ENCODE assay signal across 1 cellular context in the genomic region with DNA sequence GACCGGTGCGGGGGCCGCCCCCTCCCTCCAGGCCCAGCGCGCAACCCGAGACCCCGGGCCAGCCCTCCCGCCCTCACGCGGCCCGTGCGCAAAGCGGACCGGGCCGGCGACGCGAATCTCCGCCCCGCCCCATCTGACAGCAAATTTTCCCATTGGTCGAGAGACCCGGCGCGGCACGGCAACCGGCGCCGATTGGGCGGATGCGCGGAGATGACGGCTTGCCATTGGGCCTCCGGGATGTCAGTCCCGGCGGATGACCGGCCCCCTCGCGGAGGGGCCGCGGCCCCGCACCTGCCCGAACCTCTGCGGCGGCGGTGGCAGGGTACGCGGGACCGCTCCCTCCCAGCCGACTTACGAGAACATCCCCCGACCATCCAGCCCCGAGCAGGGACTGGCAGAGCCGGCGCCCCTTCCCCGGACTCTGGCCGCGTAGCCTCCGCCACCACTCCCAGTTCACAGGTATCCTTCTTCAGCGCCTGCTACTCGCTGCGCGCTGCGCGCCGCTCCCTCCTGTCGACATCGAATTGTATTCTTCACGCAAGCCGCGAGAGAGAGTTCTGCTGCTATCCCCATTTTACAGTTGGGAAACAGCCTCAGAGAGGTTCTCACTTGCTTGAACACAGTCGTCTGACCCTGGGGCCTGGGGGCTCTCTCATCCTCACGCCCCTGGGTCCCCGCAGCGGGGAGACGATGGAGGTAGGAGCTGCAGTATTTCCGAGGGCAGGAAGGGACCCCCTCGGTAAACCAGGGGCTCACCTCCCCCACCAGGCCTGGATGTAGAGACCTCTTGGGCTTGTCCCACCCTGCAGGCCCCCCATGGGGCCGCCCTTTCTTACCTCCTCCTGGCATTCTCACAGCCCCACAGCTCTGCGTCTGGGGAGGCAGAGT.
TF ChIP-seq lines count a peak whose summit lies in the region.

Gene ARVCF, minus strand, starts transcription at position 90 of the 888 bp plus-strand sequence. CDS start 26,029 bp downstream, outside the sequence.

TF ChIP-seq in K562, 482 proteins besides CTCF, POLR2A, EP300 and RAD21 (continued from another document and continues in another):
- peak; percentile 56 for TF ChIP-seq HCFC1 (IDR thresholded peaks at IDR 0.05; ENCODE audit: low read depth, low read length)
- TF ChIP-seq, protein P1, sequence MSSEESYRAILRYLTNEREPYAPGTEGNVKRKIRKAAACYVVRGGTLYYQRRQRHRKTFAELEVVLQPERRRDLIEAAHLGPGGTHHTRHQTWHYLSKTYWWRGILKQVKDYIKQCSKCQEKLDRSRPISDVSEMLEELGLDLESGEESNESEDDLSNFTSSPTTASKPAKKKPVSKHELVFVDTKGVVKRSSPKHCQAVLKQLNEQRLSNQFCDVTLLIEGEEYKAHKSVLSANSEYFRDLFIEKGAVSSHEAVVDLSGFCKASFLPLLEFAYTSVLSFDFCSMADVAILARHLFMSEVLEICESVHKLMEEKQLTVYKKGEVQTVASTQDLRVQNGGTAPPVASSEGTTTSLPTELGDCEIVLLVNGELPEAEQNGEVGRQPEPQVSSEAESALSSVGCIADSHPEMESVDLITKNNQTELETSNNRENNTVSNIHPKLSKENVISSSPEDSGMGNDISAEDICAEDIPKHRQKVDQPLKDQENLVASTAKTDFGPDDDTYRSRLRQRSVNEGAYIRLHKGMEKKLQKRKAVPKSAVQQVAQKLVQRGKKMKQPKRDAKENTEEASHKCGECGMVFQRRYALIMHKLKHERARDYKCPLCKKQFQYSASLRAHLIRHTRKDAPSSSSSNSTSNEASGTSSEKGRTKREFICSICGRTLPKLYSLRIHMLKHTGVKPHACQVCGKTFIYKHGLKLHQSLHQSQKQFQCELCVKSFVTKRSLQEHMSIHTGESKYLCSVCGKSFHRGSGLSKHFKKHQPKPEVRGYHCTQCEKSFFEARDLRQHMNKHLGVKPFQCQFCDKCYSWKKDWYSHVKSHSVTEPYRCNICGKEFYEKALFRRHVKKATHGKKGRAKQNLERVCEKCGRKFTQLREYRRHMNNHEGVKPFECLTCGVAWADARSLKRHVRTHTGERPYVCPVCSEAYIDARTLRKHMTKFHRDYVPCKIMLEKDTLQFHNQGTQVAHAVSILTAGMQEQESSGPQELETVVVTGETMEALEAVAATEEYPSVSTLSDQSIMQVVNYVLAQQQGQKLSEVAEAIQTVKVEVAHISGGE (CRISPR knock-in tag; IDR thresholded peaks at IDR 0.05), result no peak
- TF ChIP-seq ZNF212 (CRISPR knock-in tag; IDR thresholded peaks at IDR 0.05), result 0 out of 2 replicates have a peak, but pooled peaks have one; percentile 73
- no peak for TF ChIP-seq ZNF431 (CRISPR knock-in tag; IDR thresholded peaks at IDR 0.05)
- TF ChIP-seq ZNF124 (CRISPR knock-in tag; IDR thresholded peaks at IDR 0.05), result no peak
- TF ChIP-seq, protein P2, sequence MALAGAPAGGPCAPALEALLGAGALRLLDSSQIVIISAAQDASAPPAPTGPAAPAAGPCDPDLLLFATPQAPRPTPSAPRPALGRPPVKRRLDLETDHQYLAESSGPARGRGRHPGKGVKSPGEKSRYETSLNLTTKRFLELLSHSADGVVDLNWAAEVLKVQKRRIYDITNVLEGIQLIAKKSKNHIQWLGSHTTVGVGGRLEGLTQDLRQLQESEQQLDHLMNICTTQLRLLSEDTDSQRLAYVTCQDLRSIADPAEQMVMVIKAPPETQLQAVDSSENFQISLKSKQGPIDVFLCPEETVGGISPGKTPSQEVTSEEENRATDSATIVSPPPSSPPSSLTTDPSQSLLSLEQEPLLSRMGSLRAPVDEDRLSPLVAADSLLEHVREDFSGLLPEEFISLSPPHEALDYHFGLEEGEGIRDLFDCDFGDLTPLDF (CRISPR knock-in tag; IDR thresholded peaks at IDR 0.05), result no peak; the same call in 1 of the 2 replicates
- TF ChIP-seq TSC22D4 (tag; IDR thresholded peaks at IDR 0.05), result no peak
- no peak for TF ChIP-seq HDAC3 (IDR thresholded peaks at IDR 0.05; ENCODE audit: borderline replicate concordance, partially characterized antibody)
- TF ChIP-seq GATAD2B (IDR thresholded peaks at IDR 0.05; ENCODE audit: borderline replicate concordance), result no peak
- 0 out of 2 replicates have a peak, but pooled peaks have one; percentile 87 for TF ChIP-seq RBM14 (IDR thresholded peaks at IDR 0.05; ENCODE audit: borderline replicate concordance, insufficient read depth, low read depth, low read length)
- TF ChIP-seq RBFOX2 (IDR thresholded peaks at IDR 0.05; ENCODE audit: low read depth, low read length), result no peak
- TF ChIP-seq SIRT6 (IDR thresholded peaks at IDR 0.05; ENCODE audit: low read depth, low read length), result no peak
- TF ChIP-seq ZNF174 (CRISPR knock-in tag; IDR thresholded peaks at IDR 0.05), result no peak
- peak; percentile 14 for TF ChIP-seq SMARCB1 (IDR thresholded peaks at IDR 0.05; ENCODE audit: insufficient read length, low read depth)
- TF ChIP-seq TCF7 (IDR thresholded peaks at IDR 0.05; ENCODE audit: borderline replicate concordance), result no peak
- TF ChIP-seq, protein P3, sequence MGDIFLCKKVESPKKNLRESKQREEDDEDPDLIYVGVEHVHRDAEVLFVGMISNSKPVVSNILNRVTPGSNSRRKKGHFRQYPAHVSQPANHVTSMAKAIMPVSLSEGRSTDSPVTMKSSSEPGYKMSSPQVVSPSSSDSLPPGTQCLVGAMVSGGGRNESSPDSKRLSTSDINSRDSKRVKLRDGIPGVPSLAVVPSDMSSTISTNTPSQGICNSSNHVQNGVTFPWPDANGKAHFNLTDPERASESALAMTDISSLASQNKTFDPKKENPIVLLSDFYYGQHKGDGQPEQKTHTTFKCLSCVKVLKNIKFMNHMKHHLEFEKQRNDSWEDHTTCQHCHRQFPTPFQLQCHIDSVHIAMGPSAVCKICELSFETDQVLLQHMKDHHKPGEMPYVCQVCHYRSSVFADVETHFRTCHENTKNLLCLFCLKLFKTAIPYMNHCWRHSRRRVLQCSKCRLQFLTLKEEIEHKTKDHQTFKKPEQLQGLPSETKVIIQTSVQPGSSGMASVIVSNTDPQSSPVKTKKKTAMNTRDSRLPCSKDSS (IDR thresholded peaks at IDR 0.05; ENCODE audit: low read depth, partially characterized antibody), result no peak
- TF ChIP-seq MCM2 (IDR thresholded peaks at IDR 0.05; ENCODE audit: low read depth), result no peak
- peak; percentile 43; the same call in 1 of the 2 replicates for TF ChIP-seq JUN (IDR thresholded peaks at IDR 0.05; ENCODE audit: borderline replicate concordance, low read depth, low read length)
- no peak for TF ChIP-seq JUN (CRISPR knock-in tag; IDR thresholded peaks at IDR 0.05; ENCODE audit: borderline replicate concordance)
- peak; percentile 32 for TF ChIP-seq ZNF384 (IDR thresholded peaks at IDR 0.05; ENCODE audit: low read depth, low read length)
- TF ChIP-seq SREBF1 (IDR thresholded peaks at IDR 0.05; ENCODE audit: borderline replicate concordance, low read depth, low read length), result no peak; the same call in none of the 2 replicates
- TF ChIP-seq ZNF512 (tag; IDR thresholded peaks at IDR 0.05), result no peak
- TF ChIP-seq, protein P4, sequence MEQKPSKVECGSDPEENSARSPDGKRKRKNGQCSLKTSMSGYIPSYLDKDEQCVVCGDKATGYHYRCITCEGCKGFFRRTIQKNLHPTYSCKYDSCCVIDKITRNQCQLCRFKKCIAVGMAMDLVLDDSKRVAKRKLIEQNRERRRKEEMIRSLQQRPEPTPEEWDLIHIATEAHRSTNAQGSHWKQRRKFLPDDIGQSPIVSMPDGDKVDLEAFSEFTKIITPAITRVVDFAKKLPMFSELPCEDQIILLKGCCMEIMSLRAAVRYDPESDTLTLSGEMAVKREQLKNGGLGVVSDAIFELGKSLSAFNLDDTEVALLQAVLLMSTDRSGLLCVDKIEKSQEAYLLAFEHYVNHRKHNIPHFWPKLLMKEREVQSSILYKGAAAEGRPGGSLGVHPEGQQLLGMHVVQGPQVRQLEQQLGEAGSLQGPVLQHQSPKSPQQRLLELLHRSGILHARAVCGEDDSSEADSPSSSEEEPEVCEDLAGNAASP (IDR thresholded peaks at IDR 0.05), result no peak
- TF ChIP-seq, protein P5, sequence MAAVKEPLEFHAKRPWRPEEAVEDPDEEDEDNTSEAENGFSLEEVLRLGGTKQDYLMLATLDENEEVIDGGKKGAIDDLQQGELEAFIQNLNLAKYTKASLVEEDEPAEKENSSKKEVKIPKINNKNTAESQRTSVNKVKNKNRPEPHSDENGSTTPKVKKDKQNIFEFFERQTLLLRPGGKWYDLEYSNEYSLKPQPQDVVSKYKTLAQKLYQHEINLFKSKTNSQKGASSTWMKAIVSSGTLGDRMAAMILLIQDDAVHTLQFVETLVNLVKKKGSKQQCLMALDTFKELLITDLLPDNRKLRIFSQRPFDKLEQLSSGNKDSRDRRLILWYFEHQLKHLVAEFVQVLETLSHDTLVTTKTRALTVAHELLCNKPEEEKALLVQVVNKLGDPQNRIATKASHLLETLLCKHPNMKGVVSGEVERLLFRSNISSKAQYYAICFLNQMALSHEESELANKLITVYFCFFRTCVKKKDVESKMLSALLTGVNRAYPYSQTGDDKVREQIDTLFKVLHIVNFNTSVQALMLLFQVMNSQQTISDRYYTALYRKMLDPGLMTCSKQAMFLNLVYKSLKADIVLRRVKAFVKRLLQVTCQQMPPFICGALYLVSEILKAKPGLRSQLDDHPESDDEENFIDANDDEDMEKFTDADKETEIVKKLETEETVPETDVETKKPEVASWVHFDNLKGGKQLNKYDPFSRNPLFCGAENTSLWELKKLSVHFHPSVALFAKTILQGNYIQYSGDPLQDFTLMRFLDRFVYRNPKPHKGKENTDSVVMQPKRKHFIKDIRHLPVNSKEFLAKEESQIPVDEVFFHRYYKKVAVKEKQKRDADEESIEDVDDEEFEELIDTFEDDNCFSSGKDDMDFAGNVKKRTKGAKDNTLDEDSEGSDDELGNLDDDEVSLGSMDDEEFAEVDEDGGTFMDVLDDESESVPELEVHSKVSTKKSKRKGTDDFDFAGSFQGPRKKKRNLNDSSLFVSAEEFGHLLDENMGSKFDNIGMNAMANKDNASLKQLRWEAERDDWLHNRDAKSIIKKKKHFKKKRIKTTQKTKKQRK (IDR thresholded peaks at IDR 0.05; ENCODE audit: borderline replicate concordance, low read depth, low read length), result peak; percentile 90; the same call in 1 of the 2 replicates
- TF ChIP-seq ZKSCAN8 (CRISPR knock-in tag; IDR thresholded peaks at IDR 0.05), result no peak
- TF ChIP-seq ZNF764 (CRISPR knock-in tag; IDR thresholded peaks at IDR 0.05; ENCODE audit: low read depth), result peak; percentile 59
- TF ChIP-seq ASH1L (IDR thresholded peaks at IDR 0.05; ENCODE audit: borderline replicate concordance, low read depth, partially characterized antibody), result no peak
- TF ChIP-seq ARID1B (IDR thresholded peaks at IDR 0.05), result no peak
- no peak for TF ChIP-seq ZNF311 (CRISPR knock-in tag; IDR thresholded peaks at IDR 0.05)
- no peak for TF ChIP-seq POLR2B (IDR thresholded peaks at IDR 0.05; ENCODE audit: low read depth, partially characterized antibody)
- no peak for TF ChIP-seq ILF3 (IDR thresholded peaks at IDR 0.05; ENCODE audit: borderline replicate concordance)
- TF ChIP-seq, protein P6, sequence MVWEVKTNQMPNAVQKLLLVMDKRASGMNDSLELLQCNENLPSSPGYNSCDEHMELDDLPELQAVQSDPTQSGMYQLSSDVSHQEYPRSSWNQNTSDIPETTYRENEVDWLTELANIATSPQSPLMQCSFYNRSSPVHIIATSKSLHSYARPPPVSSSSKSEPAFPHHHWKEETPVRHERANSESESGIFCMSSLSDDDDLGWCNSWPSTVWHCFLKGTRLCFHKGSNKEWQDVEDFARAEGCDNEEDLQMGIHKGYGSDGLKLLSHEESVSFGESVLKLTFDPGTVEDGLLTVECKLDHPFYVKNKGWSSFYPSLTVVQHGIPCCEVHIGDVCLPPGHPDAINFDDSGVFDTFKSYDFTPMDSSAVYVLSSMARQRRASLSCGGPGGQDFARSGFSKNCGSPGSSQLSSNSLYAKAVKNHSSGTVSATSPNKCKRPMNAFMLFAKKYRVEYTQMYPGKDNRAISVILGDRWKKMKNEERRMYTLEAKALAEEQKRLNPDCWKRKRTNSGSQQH (CRISPR knock-in tag; IDR thresholded peaks at IDR 0.05), result 0 out of 2 replicates have a peak, but pooled peaks have one; percentile 74
- peak; percentile 67; the same call in 1 of the 2 replicates for TF ChIP-seq ERF (CRISPR knock-in tag; IDR thresholded peaks at IDR 0.05)
- TF ChIP-seq CHD2 (IDR thresholded peaks at IDR 0.05; ENCODE audit: low read depth, low read length), result peak; percentile 96
- TF ChIP-seq ZHX1 (conservative IDR thresholded peaks at IDR 0.05; ENCODE audit: low read length), result no peak
- no peak for TF ChIP-seq PCBP1 (IDR thresholded peaks at IDR 0.05; ENCODE audit: low read depth, low read length, poor library complexity, severe bottlenecking)
- no peak for TF ChIP-seq FOXK2 (conservative IDR thresholded peaks at IDR 0.05 in 1 of 2, IDR thresholded peaks at IDR 0.05 in 1 of 2; ENCODE audit: low read depth in 2 of 2)
- TF ChIP-seq, protein P7, sequence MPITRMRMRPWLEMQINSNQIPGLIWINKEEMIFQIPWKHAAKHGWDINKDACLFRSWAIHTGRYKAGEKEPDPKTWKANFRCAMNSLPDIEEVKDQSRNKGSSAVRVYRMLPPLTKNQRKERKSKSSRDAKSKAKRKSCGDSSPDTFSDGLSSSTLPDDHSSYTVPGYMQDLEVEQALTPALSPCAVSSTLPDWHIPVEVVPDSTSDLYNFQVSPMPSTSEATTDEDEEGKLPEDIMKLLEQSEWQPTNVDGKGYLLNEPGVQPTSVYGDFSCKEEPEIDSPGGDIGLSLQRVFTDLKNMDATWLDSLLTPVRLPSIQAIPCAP (CRISPR knock-in tag; IDR thresholded peaks at IDR 0.05; ENCODE audit: borderline replicate concordance), result no peak
- no peak for TF ChIP-seq MEF2A (IDR thresholded peaks at IDR 0.05; ENCODE audit: control insufficient read depth, low read depth, low read length)
- TF ChIP-seq ZNF133 (CRISPR knock-in tag; IDR thresholded peaks at IDR 0.05), result peak; percentile 89
